Comparison of ENCODE assay signal across 22 cellular contexts in the genomic region with DNA sequence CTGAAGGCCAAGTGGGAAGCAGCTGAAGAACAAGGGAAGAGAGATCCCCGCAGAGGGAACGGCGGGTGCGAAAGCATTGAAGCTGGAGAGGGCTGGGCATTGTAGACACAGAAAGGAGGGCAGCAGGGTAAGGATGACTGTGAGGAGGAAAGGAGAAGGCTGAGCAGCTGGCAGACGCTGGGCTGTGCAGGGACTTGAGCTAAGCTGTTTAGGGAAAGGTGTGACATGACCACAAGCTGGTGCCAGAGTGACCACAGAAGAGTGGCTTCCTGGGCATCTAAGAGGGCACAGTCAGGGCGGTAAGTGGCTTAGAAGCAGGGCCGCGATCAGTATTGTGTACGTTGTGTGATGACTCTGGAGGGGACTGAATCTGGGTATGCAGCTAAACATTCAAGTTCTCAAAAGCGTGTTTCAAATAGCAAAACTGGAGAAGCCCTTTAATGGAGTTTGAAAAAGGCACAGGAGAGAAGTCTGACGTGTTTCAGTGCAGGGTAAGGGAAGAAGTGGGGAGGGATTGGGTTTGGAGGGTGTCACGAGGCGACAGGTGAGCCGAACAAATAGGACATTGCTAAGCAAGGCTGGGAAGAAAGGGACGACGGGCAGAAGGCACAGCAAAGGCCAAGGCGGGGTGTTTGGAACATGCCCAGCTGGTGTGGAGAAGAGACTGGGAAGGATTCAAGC. TPM values are rescaled to one million over a fixed set of nuclear protein-coding genes. Genes with fewer than 3 reads are reported as not detected.
A peak's percentile ranks its signal among the peaks of the same experiment; 100 is the strongest.
DNase-seq lines count a peak whose midpoint lies in the region; ATAC-seq and TF ChIP-seq lines count a peak whose summit lies in the region.
"Had no signal": no experiment of that assay in that cellular context is flagged by ENCODE, and none has a peak within 500 bp of the region (broad histone marks: within the 10 kb centered on the region; RNA-seq: fewer than 3 reads in every experiment).

No MANE protein-coding gene starts in this region.

- H3K9me3 Mint-ChIP-seq in IgD-negative memory B cell = no peaks in the 10 kb centered on the region
- H3K9me3 Mint-ChIP-seq in activated T-helper 17 cell treated with anti-CD3 and anti-CD28 coated beads, Interleukin-2, amount 50 U/mL, for 72 hours = no peaks in the 10 kb centered on the region
- no peaks in the 10 kb centered on the region for H3K9me3 Mint-ChIP-seq in stimulated activated effector memory CD8-positive, alpha-beta T cell treated with anti-CD3 and anti-CD28 coated beads, Interleukin-12 subunit alpha, Interleukin-12 subunit beta, amount 100 ng/mL, for 72 hours
- H3K9me3 Mint-ChIP-seq in progenitor cell of endocrine pancreas (ENCODE audit: low read depth) = no peaks in the 10 kb centered on the region
- H3K9me3 Mint-ChIP-seq: CD8-positive, alpha-beta T cell had no signal

- H3K4me1 Mint-ChIP-seq in IgD-negative memory B cell (peaks cover 12 to 24% (median 15%) of the 10 kb centered on the region in 3 donors), progenitor cell of endocrine pancreas (ENCODE audit: low read depth) (peaks cover 3% of the 10 kb centered on the region)
- H3K4me1 Mint-ChIP-seq in activated T-helper 17 cell treated with anti-CD3 and anti-CD28 coated beads, Interleukin-2, amount 50 U/mL, for 72 hours = peaks cover 4% of the 10 kb centered on the region
- H3K4me1 Mint-ChIP-seq in stimulated activated effector memory CD8-positive, alpha-beta T cell treated with anti-CD3 and anti-CD28 coated beads, Interleukin-12 subunit alpha, Interleukin-12 subunit beta, amount 100 ng/mL, for 72 hours = peaks cover 28% of the 10 kb centered on the region

- H3K36me3 Mint-ChIP-seq in IgD-negative memory B cell = no peaks in the 10 kb centered on the region
- H3K36me3 Mint-ChIP-seq in activated T-helper 17 cell treated with anti-CD3 and anti-CD28 coated beads, Interleukin-2, amount 50 U/mL, for 72 hours (ENCODE audit: low read depth) = no peaks in the 10 kb centered on the region
- no peaks in the 10 kb centered on the region for H3K36me3 Mint-ChIP-seq in stimulated activated effector memory CD8-positive, alpha-beta T cell treated with anti-CD3 and anti-CD28 coated beads, Interleukin-12 subunit alpha, Interleukin-12 subunit beta, amount 100 ng/mL, for 72 hours
- no peaks in the 10 kb centered on the region for H3K36me3 Mint-ChIP-seq in progenitor cell of endocrine pancreas (ENCODE audit: insufficient read depth)
- H3K36me3 Mint-ChIP-seq: CD8-positive, alpha-beta T cell had no signal

- DNase-seq in NCI-H82 (lab: John Stamatoyannopoulos, UW) = peak; percentile 11
- no peak for DNase-seq in NCI-H82 treated with DMSO at 0.1 percent for 48 hours (lab: John Stamatoyannopoulos, UW; ENCODE audit: unreplicated experiment)
- DNase-seq in stimulated activated effector memory CD8-positive, alpha-beta T cell treated with anti-CD3 and anti-CD28 coated beads, Interleukin-12 subunit alpha, Interleukin-12 subunit beta, amount 100 ng/mL, for 72 hours (ENCODE audit: low spot score in 2 of 2) = no peak
- DNase-seq in progenitor cell of endocrine pancreas (ENCODE audit: low spot score, unreplicated experiment) = no peak
- no peak for DNase-seq in activated CD8-positive, alpha-beta memory T cell treated with anti-CD3 and anti-CD28 coated beads for 24 hours
- no peak for DNase-seq in globus pallidus (ENCODE audit: low spot score)
- DNase-seq: activated CD4-positive, alpha-beta T cell treated with anti-CD3 and anti-CD28 coated beads for 48 hours; activated gamma-delta T cell; aorta; CD8-positive, alpha-beta T cell; effector CD8-positive, alpha-beta T cell; GOT3; heart right ventricle; NCI-H1048; NCI-H2029; NCI-H526; pancreas; PC-3; SK-N-SH; stimulated activated CD4-positive, alpha-beta T cell treated with anti-CD3 and anti-CD28 coated beads, Interleukin-2, amount 100 ng/mL, for 48 hours had no signal

- no peak for TF ChIP-seq CTCF in progenitor cell of endocrine pancreas (IDR thresholded peaks at IDR 0.05; ENCODE audit: unreplicated experiment)

- H3K27me3 Mint-ChIP-seq in IgD-negative memory B cell = no peaks in the 10 kb centered on the region
- H3K27me3 Mint-ChIP-seq in activated T-helper 17 cell treated with anti-CD3 and anti-CD28 coated beads, Interleukin-2, amount 50 U/mL, for 72 hours = no peaks in the 10 kb centered on the region
- peaks cover 20% of the 10 kb centered on the region for H3K27me3 Mint-ChIP-seq in progenitor cell of endocrine pancreas

- peak overlapping the region in 2 of 3 donors; percentile 5 to 24 for H3K27ac Mint-ChIP-seq in IgD-negative memory B cell
- H3K27ac Mint-ChIP-seq in activated T-helper 17 cell treated with anti-CD3 and anti-CD28 coated beads, Interleukin-2, amount 50 U/mL, for 72 hours = peak overlapping the region; percentile 5
- H3K27ac Mint-ChIP-seq in stimulated activated effector memory CD8-positive, alpha-beta T cell treated with anti-CD3 and anti-CD28 coated beads, Interleukin-12 subunit alpha, Interleukin-12 subunit beta, amount 100 ng/mL, for 72 hours = peak overlapping the region; percentile 33
- no peak overlapping the region for H3K27ac Mint-ChIP-seq in progenitor cell of endocrine pancreas
- H3K27ac Mint-ChIP-seq: CD8-positive, alpha-beta T cell had no signal

- no peak for ATAC-seq in activated T-helper 17 cell treated with anti-CD3 and anti-CD28 coated beads, Interleukin-2, amount 50 U/mL, for 72 hours (replicated peaks)
- no peak for ATAC-seq in stimulated activated effector memory CD8-positive, alpha-beta T cell treated with anti-CD3 and anti-CD28 coated beads, Interleukin-12 subunit alpha, Interleukin-12 subunit beta, amount 100 ng/mL, for 72 hours
- ATAC-seq: CD8-positive, alpha-beta T cell; heart right ventricle; pancreas; PC-3 had no signal

- peak overlapping the region in 2 of 4 donors; percentile 61 to 82 for H3K4me3 Mint-ChIP-seq in IgD-negative memory B cell
- no peak overlapping the region for H3K4me3 Mint-ChIP-seq in activated T-helper 17 cell treated with anti-CD3 and anti-CD28 coated beads, Interleukin-2, amount 50 U/mL, for 72 hours
- no peak overlapping the region for H3K4me3 Mint-ChIP-seq in stimulated activated effector memory CD8-positive, alpha-beta T cell treated with anti-CD3 and anti-CD28 coated beads, Interleukin-12 subunit alpha, Interleukin-12 subunit beta, amount 100 ng/mL, for 72 hours
- H3K4me3 Mint-ChIP-seq in progenitor cell of endocrine pancreas (ENCODE audit: low read depth) = no peak overlapping the region
- H3K4me3 Mint-ChIP-seq: CD8-positive, alpha-beta T cell had no signal

RNA-seq across cellular contexts. Expression of a gene that starts 46.1 kb away (rescaled TPM):
- polyA plus RNA-seq in IgD-negative memory B cell = 8.5 TPM
- 10 to 100 TPM; 22.9 to 32.0 TPM for total RNA-seq in activated T-helper 17 cell treated with anti-CD3 and anti-CD28 coated beads, Interleukin-2, amount 50 U/mL, for 72 hours
- total RNA-seq in progenitor cell of endocrine pancreas = 22.9 and 24.6 TPM in 2 replicates

RNA-seq across cellular contexts. Expression of a gene that starts 47.6 kb away (rescaled TPM):
- 41.7 TPM for polyA plus RNA-seq in IgD-negative memory B cell
- total RNA-seq in activated T-helper 17 cell treated with anti-CD3 and anti-CD28 coated beads, Interleukin-2, amount 50 U/mL, for 72 hours = 100 to 1,000 TPM in 1 of 2 donors, 10 to 100 TPM in 1; 96.1 to 111 TPM
- total RNA-seq in progenitor cell of endocrine pancreas = 2.9 and 3.7 TPM in 2 replicates

Comparison
In these comparisons a context has a peak if more than half of its experiments do, and no peak if none do; other contexts are left out.
1. RNA of a gene that starts 47.6 kb away (total RNA-seq): 96.1 to 111 TPM in activated T-helper 17 cell treated with anti-CD3 and anti-CD28 coated beads, Interleukin-2, amount 50 U/mL, for 72 hours; 2.9 to 3.7 TPM in progenitor cell of endocrine pancreas; every median in the first group is over 10 times any median in the second.